ENCODE assay signal across 7 cellular contexts in genomic region chr3:6321999-6322398, GRCh38.
"Had no signal": no experiment of that assay in that cellular context is flagged by ENCODE, and none has a peak within 500 bp of the region (broad histone marks: within the 10 kb centered on the region; RNA-seq: fewer than 3 reads in every experiment).

No MANE protein-coding gene starts in this region.

- FAIRE-seq: HepG2 had no signal

- H3K4me3 ChIP-seq: GM23248, HAP-1 had no signal

- H3K27ac ChIP-seq: GM23248, KMS-11 had no signal

- H3K36me3 ChIP-seq: HAP-1 had no signal

- H3K4me1 ChIP-seq: HAP-1 had no signal

- H2AFZ ChIP-seq: GM23248 had no signal

- ATAC-seq: HepG2 had no signal

- DNase-seq: GM23248, GOT3, H7, KBM-7 had no signal

- H3K9me3 ChIP-seq: HAP-1 had no signal

- H3K9ac ChIP-seq: GM23248, KMS-11 had no signal

- H3K4me2 ChIP-seq: KMS-11 had no signal
